In the genomic region with DNA sequence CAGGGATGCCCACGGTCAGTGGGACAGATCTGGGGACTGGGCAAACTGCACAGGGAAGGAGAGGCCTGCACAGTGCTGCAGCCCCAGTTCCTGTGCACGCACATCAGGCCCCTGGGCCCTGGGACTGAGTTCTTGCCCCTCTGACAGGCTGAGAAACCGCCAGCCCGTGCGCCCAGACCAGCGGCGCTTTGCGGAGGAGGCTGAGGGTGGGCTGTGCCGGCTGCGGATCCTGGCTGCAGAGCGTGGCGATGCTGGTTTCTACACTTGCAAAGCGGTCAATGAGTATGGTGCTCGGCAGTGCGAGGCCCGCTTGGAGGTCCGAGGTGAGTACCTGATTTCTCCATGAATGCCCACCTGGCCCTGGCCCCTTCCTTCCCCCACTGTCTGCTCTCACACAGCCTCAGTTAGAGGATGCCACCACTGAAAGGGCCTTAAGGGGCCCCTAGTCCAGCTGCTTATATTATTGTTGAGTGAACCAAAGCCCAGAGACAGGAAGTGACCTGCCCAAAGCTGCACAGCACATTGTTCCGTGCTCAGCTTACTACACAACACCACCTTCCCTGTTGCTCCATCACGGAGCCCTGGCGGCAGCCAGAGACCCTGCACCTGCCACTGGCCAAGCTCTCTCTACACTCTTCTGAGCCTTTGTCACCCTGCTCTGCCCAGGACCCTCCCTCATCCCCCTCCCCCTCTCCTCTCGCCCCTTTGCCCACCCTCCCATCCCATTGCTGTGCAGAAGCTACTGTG, we compare ENCODE assay signal across 1 cellular context.
TF ChIP-seq lines count a peak whose summit lies in the region.

No MANE protein-coding gene starts in this region.

TF ChIP-seq in GM12878, 131 proteins besides CTCF, POLR2A, EP300 and RAD21:
- TF ChIP-seq RB1 (IDR thresholded peaks at IDR 0.05; ENCODE audit: borderline replicate concordance): no peak
- TF ChIP-seq, protein P1, sequence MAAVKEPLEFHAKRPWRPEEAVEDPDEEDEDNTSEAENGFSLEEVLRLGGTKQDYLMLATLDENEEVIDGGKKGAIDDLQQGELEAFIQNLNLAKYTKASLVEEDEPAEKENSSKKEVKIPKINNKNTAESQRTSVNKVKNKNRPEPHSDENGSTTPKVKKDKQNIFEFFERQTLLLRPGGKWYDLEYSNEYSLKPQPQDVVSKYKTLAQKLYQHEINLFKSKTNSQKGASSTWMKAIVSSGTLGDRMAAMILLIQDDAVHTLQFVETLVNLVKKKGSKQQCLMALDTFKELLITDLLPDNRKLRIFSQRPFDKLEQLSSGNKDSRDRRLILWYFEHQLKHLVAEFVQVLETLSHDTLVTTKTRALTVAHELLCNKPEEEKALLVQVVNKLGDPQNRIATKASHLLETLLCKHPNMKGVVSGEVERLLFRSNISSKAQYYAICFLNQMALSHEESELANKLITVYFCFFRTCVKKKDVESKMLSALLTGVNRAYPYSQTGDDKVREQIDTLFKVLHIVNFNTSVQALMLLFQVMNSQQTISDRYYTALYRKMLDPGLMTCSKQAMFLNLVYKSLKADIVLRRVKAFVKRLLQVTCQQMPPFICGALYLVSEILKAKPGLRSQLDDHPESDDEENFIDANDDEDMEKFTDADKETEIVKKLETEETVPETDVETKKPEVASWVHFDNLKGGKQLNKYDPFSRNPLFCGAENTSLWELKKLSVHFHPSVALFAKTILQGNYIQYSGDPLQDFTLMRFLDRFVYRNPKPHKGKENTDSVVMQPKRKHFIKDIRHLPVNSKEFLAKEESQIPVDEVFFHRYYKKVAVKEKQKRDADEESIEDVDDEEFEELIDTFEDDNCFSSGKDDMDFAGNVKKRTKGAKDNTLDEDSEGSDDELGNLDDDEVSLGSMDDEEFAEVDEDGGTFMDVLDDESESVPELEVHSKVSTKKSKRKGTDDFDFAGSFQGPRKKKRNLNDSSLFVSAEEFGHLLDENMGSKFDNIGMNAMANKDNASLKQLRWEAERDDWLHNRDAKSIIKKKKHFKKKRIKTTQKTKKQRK (IDR thresholded peaks at IDR 0.05; ENCODE audit: low read depth, low read length): no peak
- no peak for TF ChIP-seq ATF7 (IDR thresholded peaks at IDR 0.05; ENCODE audit: low read depth)
- no peak for TF ChIP-seq SMC3 (IDR thresholded peaks at IDR 0.05; ENCODE audit: borderline replicate concordance, low read length)
- no peak for TF ChIP-seq HDAC6 (IDR thresholded peaks at IDR 0.05; ENCODE audit: unreplicated experiment)
